ENCODE assay signal across 33 cellular contexts in genomic region chr9:26685857-26686256, GRCh38.
DNase-seq lines count a peak whose midpoint lies in the region; ATAC-seq and TF ChIP-seq lines count a peak whose summit lies in the region.
"Had no signal": no experiment of that assay in that cellular context is flagged by ENCODE, and none has a peak within 500 bp of the region (broad histone marks: within the 10 kb centered on the region; RNA-seq: fewer than 3 reads in every experiment).

No MANE protein-coding gene starts in this region.

- no peaks in the 10 kb centered on the region for H3K36me3 Mint-ChIP-seq in WTC11
- H3K36me3 Mint-ChIP-seq: CD8-positive, alpha-beta memory T cell; immature natural killer cell; mesothelial cell of epicardium; naive thymus-derived CD4-positive, alpha-beta T cell had no signal

- ATAC-seq in WTC11 (no peak), HG03175 (IDR thresholded peaks at IDR 0.05; ENCODE audit: unreplicated experiment) (no peak), GM21381 (IDR thresholded peaks at IDR 0.05; ENCODE audit: unreplicated experiment) (no peak)
- ATAC-seq: esophagus mucosa; gastroesophageal sphincter; naive thymus-derived CD4-positive, alpha-beta T cell had no signal

- POLR2A ChIA-PET in WTC11 (lab: Charles Lee): no interaction called here

- no peak overlapping the region for H3K27ac Mint-ChIP-seq in WTC11
- H3K27ac Mint-ChIP-seq: activated B cell treated with CpG ODN at 0.5 μM for 24 hours; activated naive CD4-positive, alpha-beta T cell treated with anti-CD3 and anti-CD28 coated beads for 36 hours; activated T-helper 1 cell treated with anti-CD3 and anti-CD28 coated beads, Interleukin-12 subunit alpha, Interleukin-12 subunit beta, Interleukin-2, Interleukin-4 antibody, amounts not matched to agents 30 ng/mL and 10 ng/mL and 1 ng/mL, durations not matched to agents 14 hours and 24 hours and 36 hours; B cell; CD8-positive, alpha-beta memory T cell; immature natural killer cell; mesothelial cell of epicardium; naive thymus-derived CD4-positive, alpha-beta T cell had no signal

- no peaks in the 10 kb centered on the region for H3K27me3 Mint-ChIP-seq in WTC11 (ENCODE audit: low read depth)

- H3K9me3 Mint-ChIP-seq in WTC11: no peaks in the 10 kb centered on the region
- H3K9me3 Mint-ChIP-seq: activated B cell treated with CpG ODN at 0.5 μM for 24 hours; activated naive CD4-positive, alpha-beta T cell treated with anti-CD3 and anti-CD28 coated beads for 36 hours; activated T-helper 1 cell treated with anti-CD3 and anti-CD28 coated beads, Interleukin-12 subunit alpha, Interleukin-12 subunit beta, Interleukin-2, Interleukin-4 antibody, amounts not matched to agents 30 ng/mL and 10 ng/mL and 1 ng/mL, durations not matched to agents 14 hours and 24 hours and 36 hours; mesothelial cell of epicardium had no signal

- H3K4me3 Mint-ChIP-seq in WTC11: no peak overlapping the region
- H3K4me3 Mint-ChIP-seq: activated B cell treated with CpG ODN at 0.5 μM for 24 hours; activated naive CD4-positive, alpha-beta T cell treated with anti-CD3 and anti-CD28 coated beads for 36 hours; activated T-helper 1 cell treated with anti-CD3 and anti-CD28 coated beads, Interleukin-12 subunit alpha, Interleukin-12 subunit beta, Interleukin-2, Interleukin-4 antibody, amounts not matched to agents 30 ng/mL and 10 ng/mL and 1 ng/mL, durations not matched to agents 14 hours and 24 hours and 36 hours; B cell; CD8-positive, alpha-beta memory T cell; immature natural killer cell; mesothelial cell of epicardium; naive thymus-derived CD4-positive, alpha-beta T cell had no signal

- CTCF ChIA-PET in WTC11 (lab: Charles Lee): interaction anchor here (1.5 kb wide), 1 partner anchor 38 kb away, joined by 3 read pairs; no protein-coding TSS in a partner anchor

- no peak for TF ChIP-seq CTCF in WTC11 (IDR thresholded peaks at IDR 0.05)

- DNase-seq in COLO829 (ENCODE audit: low spot score) (peak; percentile 18), HT1080 (ENCODE audit: low read depth) (peak; percentile 83), WTC11 (ENCODE audit: low spot score) (no peak), kidney tubule cell (ENCODE audit: low spot score) (peak; percentile 26), SW 1271 (lab: John Stamatoyannopoulos, UW) (no peak)
- DNase-seq in stimulated activated CD4-positive, alpha-beta T cell treated with anti-CD3 and anti-CD28 coated beads, Interleukin-12 subunit alpha, Interleukin-12 subunit beta, amount 100 ng/mL, for 4 hours: no peak
- DNase-seq: activated B cell treated with CpG ODN at 0.5 μM for 24 hours; activated naive CD4-positive, alpha-beta T cell treated with anti-CD3 and anti-CD28 coated beads for 36 hours; amniotic stem cell; CD8-positive, alpha-beta memory T cell; colonic mucosa; DMS153; effector memory CD4-positive, alpha-beta T cell; GDM1; hippocampal formation; immature natural killer cell; Karpas-422; left ventricle myocardium inferior; naive thymus-derived CD4-positive, alpha-beta T cell; NCI-H510A treated with DMSO at 0.1 percent for 48 hours; occipital lobe; PC-9; stimulated activated CD4-positive, alpha-beta T cell treated with anti-CD3 and anti-CD28 coated beads, Interleukin-1b, Interleukin-23, amount 100 ng/mL, for 48 hours; stomach; T1000; tibial artery had no signal

- peaks cover 23% of the 10 kb centered on the region for H3K4me1 Mint-ChIP-seq in WTC11
- H3K4me1 Mint-ChIP-seq: activated B cell treated with CpG ODN at 0.5 μM for 24 hours; B cell; CD8-positive, alpha-beta memory T cell; immature natural killer cell; naive thymus-derived CD4-positive, alpha-beta T cell had no signal

TF ChIP-seq in WTC11, 78 proteins besides CTCF, POLR2A, EP300 and RAD21:
- TF ChIP-seq AR (CRISPR knock-in tag; IDR thresholded peaks at IDR 0.05) (no peak), SMAD3 (CRISPR knock-in tag; IDR thresholded peaks at IDR 0.05; ENCODE audit: borderline replicate concordance) (no peak), ZNF232 (CRISPR knock-in tag; IDR thresholded peaks at IDR 0.05) (no peak), ZMAT4 (CRISPR knock-in tag; IDR thresholded peaks at IDR 0.05) (no peak), HMGA2 (CRISPR knock-in tag; IDR thresholded peaks at IDR 0.05) (peak; percentile 17; the same call in 1 of the 2 replicates), ZNF416 (CRISPR knock-in tag; IDR thresholded peaks at IDR 0.05) (no peak), NR3C1 (CRISPR knock-in tag; conservative IDR thresholded peaks at IDR 0.05; ENCODE audit: low read depth) (no peak)
- TF ChIP-seq, protein P1, sequence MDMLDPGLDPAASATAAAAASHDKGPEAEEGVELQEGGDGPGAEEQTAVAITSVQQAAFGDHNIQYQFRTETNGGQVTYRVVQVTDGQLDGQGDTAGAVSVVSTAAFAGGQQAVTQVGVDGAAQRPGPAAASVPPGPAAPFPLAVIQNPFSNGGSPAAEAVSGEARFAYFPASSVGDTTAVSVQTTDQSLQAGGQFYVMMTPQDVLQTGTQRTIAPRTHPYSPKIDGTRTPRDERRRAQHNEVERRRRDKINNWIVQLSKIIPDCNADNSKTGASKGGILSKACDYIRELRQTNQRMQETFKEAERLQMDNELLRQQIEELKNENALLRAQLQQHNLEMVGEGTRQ (CRISPR knock-in tag; IDR thresholded peaks at IDR 0.05): no peak
- TF ChIP-seq, protein P2, sequence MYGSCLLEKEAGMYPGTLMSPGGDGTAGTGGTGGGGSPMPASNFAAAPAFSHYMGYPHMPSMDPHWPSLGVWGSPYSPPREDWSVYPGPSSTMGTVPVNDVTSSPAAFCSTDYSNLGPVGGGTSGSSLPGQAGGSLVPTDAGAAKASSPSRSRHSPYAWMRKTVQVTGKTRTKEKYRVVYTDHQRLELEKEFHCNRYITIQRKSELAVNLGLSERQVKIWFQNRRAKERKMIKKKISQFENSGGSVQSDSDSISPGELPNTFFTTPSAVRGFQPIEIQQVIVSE (CRISPR knock-in tag; IDR thresholded peaks at IDR 0.05; ENCODE audit: borderline replicate concordance): no peak

Comparison
In these comparisons a context has a peak if more than half of its experiments do, and no peak if none do; other contexts are left out.
1. DNase-seq: peak in COLO829 (single experiment), HT1080 (single experiment) and kidney tubule cell (single experiment); none in WTC11 (single experiment), SW 1271 (0 of 2) and stimulated activated CD4-positive, alpha-beta T cell treated with anti-CD3 and anti-CD28 coated beads, Interleukin-12 subunit alpha, Interleukin-12 subunit beta, amount 100 ng/mL, for 4 hours (single experiment).